In genomic region chr7:22357311-22358175, GRCh38 we compare ENCODE assay signal across 8 cellular contexts. TPM values are rescaled to one million over a fixed set of nuclear protein-coding genes. Genes with fewer than 3 reads are reported as not detected.
A peak's percentile ranks its signal among the peaks of the same experiment; 100 is the strongest.
DNase-seq lines count a peak whose midpoint lies in the region; ATAC-seq and TF ChIP-seq lines count a peak whose summit lies in the region.

No MANE protein-coding gene starts in this region.

- peak overlapping the region; percentile 21 for H2AFZ ChIP-seq in hepatocyte

- H3K9me3 ChIP-seq in hepatocyte (ENCODE audit: low read depth) = no peaks in the 10 kb centered on the region

- H3K4me1 ChIP-seq in hepatocyte (ENCODE audit: insufficient read depth) = peaks cover 11% of the 10 kb centered on the region

- no peaks in the 10 kb centered on the region for H3K9me2 ChIP-seq in hepatocyte (replicated peaks; ENCODE audit: insufficient read depth)

- H3K4me2 ChIP-seq in hepatocyte = peak overlapping the region; percentile 88

- peak overlapping the region; percentile 22 for H3K4me3 ChIP-seq in AG09309 (ENCODE audit: control insufficient read depth, low read depth, low read length)
- peak overlapping the region; percentile 41 for H3K4me3 ChIP-seq in hepatocyte
- peak overlapping the region; percentile 23 to 62 (median 50) for H3K4me3 ChIP-seq in skin epidermis

- TF ChIP-seq CTCF in AG09309 (IDR thresholded peaks at IDR 0.05; ENCODE audit: control insufficient read depth, insufficient read depth, low read depth, low read length, missing control alignments) = no peak
- TF ChIP-seq CTCF in hepatocyte (IDR thresholded peaks at IDR 0.05; ENCODE audit: poor library complexity) = no peak

- peaks cover 37% of the 10 kb centered on the region in 2 donors for H3K27me3 Mint-ChIP-seq in T-cell

- H3K27ac ChIP-seq in hepatocyte (peak overlapping the region; percentile 93), skin epidermis (peak overlapping the region in 16 of 21 experiments; percentile 40 to 86 (median 68))

- H4K20me1 ChIP-seq in hepatocyte (ENCODE audit: insufficient read depth, poor library complexity, severe bottlenecking) = no peaks in the 10 kb centered on the region

- POLR2A ChIA-PET in T-cell (lab: Charles Lee) = no interaction called here

- no peaks in the 10 kb centered on the region for H3K27me3 ChIP-seq in hepatocyte

- H3K4me1 Mint-ChIP-seq in T-cell = peaks cover 11 to 14% (median 11%) of the 10 kb centered on the region in 3 donors

- H3K79me2 ChIP-seq in hepatocyte = peaks cover 34% of the 10 kb centered on the region

- no peaks in the 10 kb centered on the region for H3K36me3 Mint-ChIP-seq in T-cell

- 33% methylated on average over 23 of the region's 23 CpGs for WGBS in hepatocyte (ENCODE audit: low lambda C conversion rate, missing lambda C conversion rate)

- H3K27ac Mint-ChIP-seq in T-cell = no peak overlapping the region

- H3K9me3 Mint-ChIP-seq in T-cell = peaks cover 4 to 13% (median 9%) of the 10 kb centered on the region in 3 donors

- H3K36me3 ChIP-seq in hepatocyte (replicated peaks; ENCODE audit: insufficient read depth, low read depth) = no peaks in the 10 kb centered on the region

- peak overlapping the region; percentile 54 to 78 (median 64) for H3K4me3 Mint-ChIP-seq in T-cell

- ATAC-seq in T-cell (replicated peaks in 1 of 4) (no peak), GM21526 (IDR thresholded peaks at IDR 0.05; ENCODE audit: low FRiP score, unreplicated experiment) (no peak), HG03571 (IDR thresholded peaks at IDR 0.05; ENCODE audit: unreplicated experiment) (no peak)

- DNase-seq in AG09309 (ENCODE audit: low read depth) (no peak), H4 (ENCODE audit: low spot score) (peak; percentile 30), T-cell (no peak), hepatocyte (ENCODE audit: low spot score) (peak; percentile 69), GOT3 (lab: John Stamatoyannopoulos, UW) (no peak)

- CTCF ChIA-PET in T-cell (lab: Charles Lee) = interaction anchor here in 1 of 2 donors (0.6 kb wide), 1 partner anchor 749 kb away, joined by 3 read pairs; no protein-coding TSS in a partner anchor

RNA-seq across cellular contexts. Expression of gene RAPGEF5, which starts 0.6 kb away (rescaled TPM):
- 0.85 and 2.4 TPM in 2 replicates for total RNA-seq in H4 (2014; rRNA removed; shearing (Covaris generic))
- total RNA-seq in T-cell = 1 to 10 TPM in 1 of 5 donors, under 1 TPM in 4; 0.12 to 2.4 (median 0.61) TPM
- total RNA-seq in hepatocyte = 8.8 and 14.5 TPM in 2 replicates
- 5.2 and 10.6 TPM in 2 replicates for polyA plus RNA-seq in hepatocyte

Comparison
In these comparisons a context has a peak if more than half of its experiments do, and no peak if none do; other contexts are left out.
1. DNase-seq: peak in H4 (single experiment) and hepatocyte (single experiment); none in AG09309 (single experiment), T-cell (0 of 34) and GOT3 (single experiment).
2. Peak in every context shown above with its lines, with median percentiles within 50 percentile points of each other: H3K4me3 ChIP-seq.